7 cellular contexts compared by ENCODE assay signal in genomic region chr22:39388261-39389011, GRCh38. TPM values are rescaled to one million over a fixed set of nuclear protein-coding genes. Genes with fewer than 3 reads are reported as not detected.
DNase-seq lines count a peak whose midpoint lies in the region; ATAC-seq and TF ChIP-seq lines count a peak whose summit lies in the region.

No MANE protein-coding gene starts in this region.

- no peak for TF ChIP-seq CTCF in endodermal cell (conservative IDR thresholded peaks at IDR 0.05)

- H3K4ac ChIP-seq in mesendoderm (ENCODE audit: low read depth, low read length), result no peak overlapping the region

- ATAC-seq in GM19035 (IDR thresholded peaks at IDR 0.05; ENCODE audit: unreplicated experiment), result peak; percentile 71

- no peaks in the 10 kb centered on the region for H3K36me3 ChIP-seq in endodermal cell (ENCODE audit: control insufficient read depth, insufficient read depth, low read length)
- H3K36me3 ChIP-seq in mesendoderm (ENCODE audit: control insufficient read depth, insufficient read depth, low read length), result no peaks in the 10 kb centered on the region

- peak; percentile 89 for DNase-seq in NCI-H2227 (lab: John Stamatoyannopoulos, UW; ENCODE audit: unreplicated experiment)
- DNase-seq in activated CD8-positive, alpha-beta memory T cell treated with anti-CD3 and anti-CD28 coated beads for 1 hour (ENCODE audit: extremely low read depth in 1 of 2, low read depth in 1 of 2), result peak; percentile 51 to 70
- peak; percentile 98 for DNase-seq in endodermal cell
- peak; percentile 97 for DNase-seq in mesendoderm
- peak; percentile 49 to 74 (median 53) for DNase-seq in stimulated activated CD4-positive, alpha-beta T cell treated with anti-CD3 and anti-CD28 coated beads, TNF-alpha, amount 100 ng/mL, for 48 hours (ENCODE audit: low read depth in 3 of 3)
- DNase-seq in NCI-H1105 (lab: John Stamatoyannopoulos, UW), result no peak

- H3K56ac ChIP-seq in mesendoderm (ENCODE audit: low read length), result peak overlapping the region; percentile 75

- no peak overlapping the region for H2BK120ac ChIP-seq in mesendoderm (ENCODE audit: low read depth, low read length)

- WGBS in endodermal cell (ENCODE audit: insufficient coverage in 1 of 2, insufficient read length in 1 of 2), 2 experiments, result 3 to 5% methylated on average over 22 to 56 of the region's 56 CpGs
- WGBS in mesendoderm (ENCODE audit: extremely low coverage, insufficient coverage, low lambda C conversion rate), result no CpG with 5 or more reads among the region's 56 CpGs

- H3K27ac Mint-ChIP-seq in endodermal cell, result peak overlapping the region; percentile 35

- peak overlapping the region; percentile 80 for H3K4me3 ChIP-seq in endodermal cell (ENCODE audit: low read length)
- peak overlapping the region; percentile 44 for H3K4me3 ChIP-seq in mesendoderm (ENCODE audit: low read length)

- H3K27me3 ChIP-seq in endodermal cell (ENCODE audit: control insufficient read depth, insufficient read depth, low read length, poor library complexity, severe bottlenecking), result peaks cover 19% of the 10 kb centered on the region
- no peaks in the 10 kb centered on the region for H3K27me3 ChIP-seq in mesendoderm (ENCODE audit: insufficient read depth, low read length, poor library complexity)

- no peaks in the 10 kb centered on the region for H3K9me3 ChIP-seq in endodermal cell (ENCODE audit: control insufficient read depth, low read length)

- H3K4me1 Mint-ChIP-seq in endodermal cell, result no peaks in the 10 kb centered on the region

- H3K27ac ChIP-seq in endodermal cell (ENCODE audit: low read depth, low read length) (no peak overlapping the region), mesendoderm (ENCODE audit: low read depth, low read length) (no peak overlapping the region)

- no peak overlapping the region for H2BK5ac ChIP-seq in mesendoderm (ENCODE audit: low read length)

- no peak overlapping the region for H4K8ac ChIP-seq in mesendoderm (ENCODE audit: low read depth, low read length)

- H3K18ac ChIP-seq in mesendoderm (ENCODE audit: low read length), result no peak overlapping the region

- H3K4me1 ChIP-seq in endodermal cell (ENCODE audit: control insufficient read depth, insufficient read depth, low read length), result no peaks in the 10 kb centered on the region
- H3K4me1 ChIP-seq in mesendoderm (ENCODE audit: control insufficient read depth, low read depth, low read length), result no peaks in the 10 kb centered on the region

- no peak overlapping the region for H4K5ac ChIP-seq in mesendoderm (ENCODE audit: low read length)

- H3K79me2 ChIP-seq in mesendoderm (ENCODE audit: control insufficient read depth, insufficient read depth, low read length), result no peaks in the 10 kb centered on the region

- H3K9ac ChIP-seq in endodermal cell (ENCODE audit: extremely low read depth, low read length, poor library complexity, severe bottlenecking) (no peak overlapping the region), mesendoderm (ENCODE audit: low read length) (peak overlapping the region; percentile 57)

- peaks cover 21% of the 10 kb centered on the region for H3K27me3 Mint-ChIP-seq in endodermal cell (ENCODE audit: insufficient read depth)

- H3K9me3 Mint-ChIP-seq in endodermal cell, result no peaks in the 10 kb centered on the region

- H2BK15ac ChIP-seq in mesendoderm (replicated peaks; ENCODE audit: low read depth), result no peak overlapping the region

- no peak overlapping the region for H3K23ac ChIP-seq in mesendoderm (ENCODE audit: low read length)

- H3K36me3 Mint-ChIP-seq in endodermal cell (ENCODE audit: low read depth), result no peaks in the 10 kb centered on the region

- H2AK5ac ChIP-seq in mesendoderm (ENCODE audit: low read length), result no peak overlapping the region

- H3K4me2 ChIP-seq in mesendoderm (ENCODE audit: low read length), result peak overlapping the region; percentile 88

- H3K4me3 Mint-ChIP-seq in endodermal cell, result peak overlapping the region; percentile 57

- H3K79me1 ChIP-seq in mesendoderm (ENCODE audit: low read length), result no peaks in the 10 kb centered on the region

RNA-seq across cellular contexts. Expression of gene TAB1, which starts 11.1 kb away (rescaled TPM):
- total RNA-seq in endodermal cell, result 10 to 100 TPM; 27.1 to 35.2 TPM
- 24.4 TPM for polyA plus RNA-seq in endodermal cell (2013, experiment 1 of 2)
- polyA plus RNA-seq in endodermal cell (2013, experiment 2 of 2), result 22.6 TPM
- 13.1 TPM for polyA plus RNA-seq in mesendoderm (2013, experiment 1 of 2)
- polyA plus RNA-seq in mesendoderm (2013, experiment 2 of 2), result 12.1 TPM

RNA-seq across cellular contexts. Expression of gene SYNGR1, which starts 38.6 kb away (rescaled TPM):
- 10 to 100 TPM; 19.0 to 36.3 TPM for total RNA-seq in endodermal cell
- 32.9 TPM for polyA plus RNA-seq in endodermal cell (2013, experiment 1 of 2)
- polyA plus RNA-seq in endodermal cell (2013, experiment 2 of 2), result 28.3 TPM
- 10.5 TPM for polyA plus RNA-seq in mesendoderm (2013, experiment 1 of 2)
- polyA plus RNA-seq in mesendoderm (2013, experiment 2 of 2), result 10.0 TPM
